19 cellular contexts compared by ENCODE assay signal in the genomic region with DNA sequence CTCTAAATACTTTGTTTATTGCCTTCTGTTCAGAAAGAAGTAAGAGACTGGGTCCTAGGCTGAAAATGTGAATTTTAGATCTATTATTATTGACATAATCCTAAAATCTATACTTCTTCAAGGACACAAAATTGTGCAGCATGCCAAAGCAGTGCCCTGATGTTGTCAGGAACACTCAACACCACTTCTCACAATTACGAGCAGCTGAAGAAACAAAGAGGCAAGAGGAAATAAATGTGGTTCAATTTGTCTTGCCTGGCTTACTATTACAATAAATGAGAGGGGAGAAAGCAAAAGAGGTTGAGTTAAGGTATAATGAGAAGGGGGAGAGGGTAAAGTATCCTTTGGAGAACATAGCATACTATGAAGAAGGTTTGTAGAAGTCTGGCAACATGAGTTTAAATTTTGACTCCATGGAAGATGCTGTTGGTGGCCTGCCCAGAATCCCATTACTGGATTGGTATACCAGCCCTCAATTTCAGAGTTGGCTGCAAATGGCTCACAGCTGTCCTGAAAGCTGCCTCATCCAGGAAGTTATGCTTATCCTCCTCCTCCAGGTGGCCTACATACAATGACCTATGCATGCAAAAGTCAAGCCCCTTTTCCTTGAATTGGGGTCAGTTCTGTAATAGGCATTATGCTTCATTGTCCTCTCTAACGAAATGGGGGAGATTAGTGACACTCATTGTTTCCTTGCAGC.
A peak's percentile ranks its signal among the peaks of the same experiment; 100 is the strongest.
DNase-seq lines count a peak whose midpoint lies in the region; TF ChIP-seq lines count a peak whose summit lies in the region.
"Had no signal": no experiment of that assay in that cellular context is flagged by ENCODE, and none has a peak within 500 bp of the region (broad histone marks: within the 10 kb centered on the region; RNA-seq: fewer than 3 reads in every experiment).

No MANE protein-coding gene starts in this region.

- no peaks in the 10 kb centered on the region for H4K20me1 ChIP-seq in neural progenitor cell (ENCODE audit: low read depth)
- H4K20me1 ChIP-seq: BLaER1 had no signal

- H3K27ac ChIP-seq in neural progenitor cell = no peak overlapping the region
- H3K27ac ChIP-seq: BLaER1, SJSA1 had no signal

- H3K27me3 ChIP-seq in neural progenitor cell = no peaks in the 10 kb centered on the region
- H3K27me3 ChIP-seq: BLaER1, SJSA1 had no signal

- peaks cover 12% of the 10 kb centered on the region for H3K9me3 Mint-ChIP-seq in neural progenitor cell
- H3K9me3 Mint-ChIP-seq in activated CD4-positive, alpha-beta T cell treated with anti-CD3 and anti-CD28 coated beads, Interleukin-2, amount 10 ng/mL, durations not matched to agents 24 days and 14 days = no peaks in the 10 kb centered on the region

- peaks cover 11% of the 10 kb centered on the region for H3K4me1 ChIP-seq in neural progenitor cell
- H3K4me1 ChIP-seq: BLaER1, SJSA1 had no signal

- no peaks in the 10 kb centered on the region for H3K36me3 ChIP-seq in neural progenitor cell
- H3K36me3 ChIP-seq: BLaER1, SJSA1 had no signal

- H3F3A ChIP-seq in neural progenitor cell (ENCODE audit: low read depth) = no peaks in the 10 kb centered on the region

- H3K4me2 ChIP-seq in neural progenitor cell = no peak overlapping the region
- H3K4me2 ChIP-seq: BLaER1 had no signal

- no peak overlapping the region for H3K4me3 Mint-ChIP-seq in neural progenitor cell
- H3K4me3 Mint-ChIP-seq in activated CD4-positive, alpha-beta T cell treated with anti-CD3 and anti-CD28 coated beads, Interleukin-2, amount 10 ng/mL, durations not matched to agents 24 days and 14 days = no peak overlapping the region
- H3K4me3 Mint-ChIP-seq: CD4-positive, alpha-beta memory T cell; H9; T-helper 1 cell treated with Interleukin-12 subunit alpha and Interleukin-12 subunit beta and Interleukin-4 antibody, amounts not matched to agents 30 μg/mL and 1 μg/mL, for 36 hours had no signal

- no peaks in the 10 kb centered on the region for H3K79me2 ChIP-seq in neural progenitor cell (ENCODE audit: low read depth)

- no peak overlapping the region for H3K4me3 ChIP-seq in neural progenitor cell
- H3K4me3 ChIP-seq: BLaER1, SJSA1 had no signal

- no peaks in the 10 kb centered on the region for H3K9me3 ChIP-seq in neural progenitor cell (ENCODE audit: low read depth)
- H3K9me3 ChIP-seq: SJSA1 had no signal

- intact Hi-C loops in activated CD4-positive, alpha-beta T cell treated with anti-CD3 and anti-CD28 coated beads, Interleukin-2, amount 10 ng/mL, durations not matched to agents 24 days and 14 days (cut with micrococcal nuclease) = no loop called here

- no peak overlapping the region for H3K27ac Mint-ChIP-seq in neural progenitor cell
- H3K27ac Mint-ChIP-seq in activated CD4-positive, alpha-beta T cell treated with anti-CD3 and anti-CD28 coated beads, Interleukin-2, amount 10 ng/mL, durations not matched to agents 24 days and 14 days = no peak overlapping the region
- H3K27ac Mint-ChIP-seq: CD4-positive, alpha-beta memory T cell; H9; T-helper 1 cell treated with Interleukin-12 subunit alpha and Interleukin-12 subunit beta and Interleukin-4 antibody, amounts not matched to agents 30 μg/mL and 1 μg/mL, for 36 hours had no signal

- H3K27me3 Mint-ChIP-seq in neural progenitor cell (ENCODE audit: insufficient read depth, low read depth) = no peaks in the 10 kb centered on the region
- H3K27me3 Mint-ChIP-seq in activated CD4-positive, alpha-beta T cell treated with anti-CD3 and anti-CD28 coated beads, Interleukin-2, amount 10 ng/mL, durations not matched to agents 24 days and 14 days = no peaks in the 10 kb centered on the region

- no peak overlapping the region for H2AFZ ChIP-seq in neural progenitor cell (replicated peaks)

- DNase-seq in NCI-H748 (lab: John Stamatoyannopoulos, UW; ENCODE audit: unreplicated experiment) = peak; percentile 28
- DNase-seq in NCI-H748 treated with DMSO at 0.1 percent for 48 hours (lab: John Stamatoyannopoulos, UW) = no peak
- peak; percentile 89 for DNase-seq in NCI-H1092 treated with DMSO at 0.1 percent for 48 hours (lab: John Stamatoyannopoulos, UW)
- peak; percentile 63 for DNase-seq in NCI-H774 (lab: John Stamatoyannopoulos, UW)
- peak; percentile 15 for DNase-seq in neural progenitor cell (ENCODE audit: low spot score)
- DNase-seq in inferior parietal cortex (ENCODE audit: extremely low spot score) = no peak
- no peak for DNase-seq in activated CD4-positive, alpha-beta T cell treated with anti-CD3 and anti-CD28 coated beads, Interleukin-2, amount 10 ng/mL, durations not matched to agents 24 days and 14 days
- DNase-seq: CD4-positive, alpha-beta memory T cell; GDM1; H9; KG1; NCI-H146; NCI-H2029 treated with DMSO at 0.1 percent for 48 hours; NCI-H526 treated with DMSO at 0.1 percent for 48 hours; PC-3; RPMI8226 had no signal

- TF ChIP-seq CTCF in neural progenitor cell (IDR thresholded peaks at IDR 0.05) = no peak

- H3K36me3 Mint-ChIP-seq in neural progenitor cell = no peaks in the 10 kb centered on the region
- H3K36me3 Mint-ChIP-seq in activated CD4-positive, alpha-beta T cell treated with anti-CD3 and anti-CD28 coated beads, Interleukin-2, amount 10 ng/mL, durations not matched to agents 24 days and 14 days (ENCODE audit: low read depth) = no peaks in the 10 kb centered on the region
- H3K36me3 Mint-ChIP-seq: CD4-positive, alpha-beta memory T cell had no signal

- H3K4me1 Mint-ChIP-seq in neural progenitor cell = peaks cover 3% of the 10 kb centered on the region
- no peaks in the 10 kb centered on the region for H3K4me1 Mint-ChIP-seq in activated CD4-positive, alpha-beta T cell treated with anti-CD3 and anti-CD28 coated beads, Interleukin-2, amount 10 ng/mL, durations not matched to agents 24 days and 14 days
- H3K4me1 Mint-ChIP-seq: CD4-positive, alpha-beta memory T cell had no signal

- H3K9ac ChIP-seq in neural progenitor cell = no peak overlapping the region
- H3K9ac ChIP-seq: BLaER1 had no signal

Comparison
In these comparisons a context has a peak if more than half of its experiments do, and no peak if none do; other contexts are left out.
1. DNase-seq: peak in NCI-H748 (single experiment), NCI-H1092 treated with DMSO at 0.1 percent for 48 hours (single experiment), NCI-H774 (single experiment) and neural progenitor cell (single experiment); none in NCI-H748 treated with DMSO at 0.1 percent for 48 hours (single experiment), inferior parietal cortex (single experiment) and activated CD4-positive, alpha-beta T cell treated with anti-CD3 and anti-CD28 coated beads, Interleukin-2, amount 10 ng/mL, durations not matched to agents 24 days and 14 days (single experiment).